ENCODE assay signal across 9 cellular contexts in the genomic region with DNA sequence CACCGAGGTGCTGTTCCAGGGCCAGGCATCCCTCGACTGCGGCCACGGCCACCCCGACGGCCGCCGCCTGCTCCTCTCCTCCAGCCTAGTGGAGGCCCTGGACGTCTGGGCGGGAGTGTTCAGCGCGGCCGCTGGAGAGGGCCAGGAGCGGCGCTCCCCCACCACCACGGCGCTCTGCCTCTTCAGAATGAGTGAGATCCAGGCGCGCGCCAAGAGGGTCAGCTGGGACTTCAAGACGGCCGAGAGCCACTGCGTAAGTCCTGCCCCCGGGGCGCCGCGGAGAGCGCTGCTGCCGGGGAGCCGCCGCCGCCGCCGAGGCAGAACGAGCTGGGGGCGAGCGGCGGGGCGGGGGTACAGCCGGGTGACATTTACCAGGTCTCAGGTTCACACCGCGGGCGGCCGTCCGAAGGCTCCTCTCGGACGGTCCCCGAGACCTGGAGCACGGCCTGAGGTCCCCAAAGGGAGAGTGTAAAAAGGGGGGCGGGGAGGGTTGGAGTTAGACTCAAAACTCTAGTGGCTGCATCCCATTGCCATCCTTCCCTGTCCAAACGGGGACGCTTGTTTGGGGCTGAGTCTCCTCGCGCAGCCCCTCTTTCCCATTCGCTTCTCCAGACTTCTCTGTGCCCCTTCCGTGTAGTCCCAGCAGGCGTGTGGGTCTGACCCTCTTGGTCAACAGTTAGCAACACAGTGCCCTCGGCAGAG. TPM values are rescaled to one million over a fixed set of nuclear protein-coding genes. Genes with fewer than 3 reads are reported as not detected.
DNase-seq lines count a peak whose midpoint lies in the region; ATAC-seq, FAIRE-seq and TF ChIP-seq lines count a peak whose summit lies in the region.
"Had no signal": no experiment of that assay in that cellular context is flagged by ENCODE, and none has a peak within 500 bp of the region (broad histone marks: within the 10 kb centered on the region; RNA-seq: fewer than 3 reads in every experiment).

No MANE protein-coding gene starts in this region.

- H3K27me3 ChIP-seq in brain microvascular endothelial cell (replicated peaks) = peaks cover 43% of the 10 kb centered on the region
- peaks cover 0 to 12% of the 10 kb centered on the region in 2 experiments; a peak in 2 of 5 replicates for H3K27me3 ChIP-seq in HepG2 (ENCODE audit: control insufficient read depth in 1 of 2, insufficient read depth in 2 of 2, low read length in 2 of 2)
- H3K27me3 ChIP-seq in stomach smooth muscle (ENCODE audit: control insufficient read depth in 1 of 2, insufficient read depth in 2 of 2, low read length in 2 of 2) = peaks cover 4 to 12% of the 10 kb centered on the region in 2 donors

- POLR2A ChIA-PET in HepG2 (lab: Yijun Ruan, JAX) = interaction anchor here (1.5 to 4.7 kb wide), 5 partner anchors 24 to 309 kb away, joined by 5 to 40 read pairs (median 19); no protein-coding TSS in a partner anchor

- TF ChIP-seq CTCF in GM20000 (IDR thresholded peaks at IDR 0.05; ENCODE audit: extremely low read depth, missing control alignments) = no peak
- no peak for TF ChIP-seq CTCF in brain microvascular endothelial cell (IDR thresholded peaks at IDR 0.05; ENCODE audit: low read depth, low read length, missing control alignments)
- no peak for TF ChIP-seq CTCF in HepG2 (CRISPR knock-in tag; IDR thresholded peaks at IDR 0.05)

- H2AFZ ChIP-seq in HepG2 (ENCODE audit: low read length) = no peak overlapping the region

- intact Hi-C loops in HepG2 (cut with micrococcal nuclease; ENCODE audit: unreplicated experiment) = loop anchor here (5.0 to 10.0 kb wide), 3 partner anchors 127 to 237 kb away; no protein-coding TSS in a partner anchor

- DNase-seq in COLO668 (lab: John Stamatoyannopoulos, UW; ENCODE audit: unreplicated experiment) (peak; percentile 72), GM20000 (ENCODE audit: low spot score) (peak; percentile 68), NCI-H1092 (lab: John Stamatoyannopoulos, UW) (peak; percentile 33), brain microvascular endothelial cell (no peak), HepG2 (ENCODE audit: low spot score) (no peak), HTR-8/SVneo (ENCODE audit: insufficient read length, low spot score) (no peak)
- DNase-seq in NK-92 treated with Interleukin-12 subunit alpha and Interleukin-12 subunit beta, amount 100 ng/mL, for 24 hours (lab: John Stamatoyannopoulos, UW) = no peak

- H3K36me3 ChIP-seq in brain microvascular endothelial cell (replicated peaks) (no peaks in the 10 kb centered on the region), HepG2 (replicated peaks in 1 of 2; ENCODE audit: control insufficient read depth in 1 of 2, insufficient read depth in 2 of 2, low read length in 2 of 2) (no peaks in the 10 kb centered on the region; a peak in 1 of 5 replicates), stomach smooth muscle (ENCODE audit: control insufficient read depth in 2 of 2, insufficient read depth in 2 of 2, low read length in 2 of 2) (no peaks in the 10 kb centered on the region)

- peak overlapping the region; percentile 72 for H3K9ac ChIP-seq in HepG2 (ENCODE audit: insufficient read depth, low read depth, low read length)
- no peak overlapping the region for H3K9ac ChIP-seq in stomach smooth muscle (ENCODE audit: low read length in 2 of 2)

- no peak for TF ChIP-seq RAD21 in HepG2 (CRISPR knock-in tag; IDR thresholded peaks at IDR 0.05)

- CTCF ChIA-PET in HepG2 (lab: Yijun Ruan, JAX; ENCODE audit: low intra/inter-chr PET ratio, low total read pairs) = interaction anchor here (0.8 to 1.2 kb wide), 2 partner anchors 9 to 46 kb away, joined by 3 to 4 read pairs; no protein-coding TSS in a partner anchor

- peak overlapping the region; percentile 22 for H3K4me3 ChIP-seq in brain microvascular endothelial cell (ENCODE audit: low read depth, low read length)
- H3K4me3 ChIP-seq in HepG2 (replicated peaks in 1 of 3; ENCODE audit: insufficient read depth in 1 of 3, low read depth in 2 of 3, low read length in 3 of 3) = peak overlapping the region; percentile 64 to 90 (median 76)
- peak overlapping the region; percentile 56 to 75 for H3K4me3 ChIP-seq in stomach smooth muscle (ENCODE audit: low read length in 2 of 2)

- BruUV-seq in HepG2 (replicated peaks; lab: Mats Ljungman, UMichigan) = TSS peak; percentile 47

- in situ Hi-C loops in brain microvascular endothelial cell (cut with HindIII; ENCODE audit: low pct_ligation_motif_present, low sequenced_read_pairs) = loop anchor here (25.0 kb wide), 1 partner anchor 362 kb away; no protein-coding TSS in a partner anchor
- in situ Hi-C loops in HepG2 (cut with HindIII; ENCODE audit: extremely low pct_ligation_motif_present, low pct_unique_long_range_greater_than_20kb) = loop anchor here (5.0 to 25.0 kb wide), 3 partner anchors 285 to 612 kb away; no protein-coding TSS in a partner anchor

- H3K79me2 ChIP-seq in HepG2 (ENCODE audit: insufficient read depth, low read length) = peaks cover 35% of the 10 kb centered on the region

- no peak overlapping the region for H3K27ac ChIP-seq in brain microvascular endothelial cell
- peak overlapping the region; percentile 72 for H3K27ac ChIP-seq in HepG2 (ENCODE audit: extremely low read length, insufficient read depth, low read length)
- no peak overlapping the region for H3K27ac ChIP-seq in stomach smooth muscle (ENCODE audit: low read length)

- ATAC-seq in HepG2 = peak; percentile 45

- no peaks in the 10 kb centered on the region for H3K9me3 ChIP-seq in HepG2 (ENCODE audit: low read length)
- no peaks in the 10 kb centered on the region for H3K9me3 ChIP-seq in stomach smooth muscle (ENCODE audit: control insufficient read depth in 2 of 2, low read length in 2 of 2)

- peak overlapping the region; percentile 83 for H3K4me2 ChIP-seq in HepG2 (ENCODE audit: low read depth, low read length)

- TF ChIP-seq EP300 in HepG2 (IDR thresholded peaks at IDR 0.05; ENCODE audit: low read depth in 2 of 2, low read length in 2 of 2) = no peak
- TF ChIP-seq EP300 in HepG2 (CRISPR knock-in tag; IDR thresholded peaks at IDR 0.05; ENCODE audit: borderline replicate concordance) = no peak

- TF ChIP-seq POLR2A in HepG2 (IDR thresholded peaks at IDR 0.05; ENCODE audit: insufficient read depth in 1 of 2, low read depth in 2 of 2, low read length in 2 of 2) = no peak

- no peaks in the 10 kb centered on the region for H4K20me1 ChIP-seq in HepG2 (ENCODE audit: insufficient read depth, low read length)

- FAIRE-seq in HepG2 (lab: Jason Lieb, UNC) (no peak), HTR-8/SVneo (lab: Jason Lieb, UNC) (no peak)
- FAIRE-seq: keratinocyte had no signal

- peaks cover 53% of the 10 kb centered on the region for H3K4me1 ChIP-seq in HepG2 (ENCODE audit: insufficient read depth, low read length)
- H3K4me1 ChIP-seq in stomach smooth muscle (ENCODE audit: control insufficient read depth, insufficient read depth, low read length) = peaks cover 30% of the 10 kb centered on the region

- WGBS in HepG2 (ENCODE audit: low lambda C conversion rate) = 0% methylated on average over 8 of the region's 58 CpGs

TF ChIP-seq in HepG2, 621 proteins besides CTCF, POLR2A, EP300 and RAD21 (continues in another document):
- no peak for TF ChIP-seq ZNF616 (CRISPR knock-in tag; IDR thresholded peaks at IDR 0.05; ENCODE audit: low read depth)
- TF ChIP-seq ZNF510 (CRISPR knock-in tag; IDR thresholded peaks at IDR 0.05; ENCODE audit: low read depth) = no peak
- peak; percentile 6; the same call in 1 of the 2 replicates for TF ChIP-seq ZNF614 (CRISPR knock-in tag; IDR thresholded peaks at IDR 0.05; ENCODE audit: borderline replicate concordance)
- TF ChIP-seq HMG20A (CRISPR knock-in tag; IDR thresholded peaks at IDR 0.05; ENCODE audit: borderline replicate concordance) = no peak
- TF ChIP-seq RORA (CRISPR knock-in tag; IDR thresholded peaks at IDR 0.05) = no peak
- 0 out of 2 replicates have a peak, but pooled peaks have one; percentile 41 for TF ChIP-seq ZFAT (CRISPR knock-in tag; conservative IDR thresholded peaks at IDR 0.05)
- 0 out of 2 replicates have a peak, but pooled peaks have one; percentile 14 for TF ChIP-seq CCDC6 (CRISPR knock-in tag; IDR thresholded peaks at IDR 0.05)
- TF ChIP-seq ISX (CRISPR knock-in tag; conservative IDR thresholded peaks at IDR 0.05) = no peak
- 0 out of 2 replicates have a peak, but pooled peaks have one; percentile 20 for TF ChIP-seq REL (CRISPR knock-in tag; conservative IDR thresholded peaks at IDR 0.05)

RNA-seq across cellular contexts. Expression of a gene that starts 1.6 kb away (rescaled TPM):
- total RNA-seq in HepG2 (2016; rRNA removed; fragmentation: Illumina TruSeq; extraction: Trizol) = 7.3 and 11.2 TPM in 2 replicates
- total RNA-seq in HepG2 (2016; cell fraction: cytosol; rRNA removed; fragmentation: Illumina TruSeq; extraction: Trizol; ENCODE audit: low read depth) = 8.1 and 9.0 TPM in 2 replicates
- 6.3 and 12.7 TPM in 2 replicates for total RNA-seq in HepG2 (2016; cell fraction: insoluble cytoplasmic fraction; rRNA removed; fragmentation: Illumina TruSeq; extraction: Trizol)
- total RNA-seq in HepG2 (2016; cell fraction: membrane; rRNA removed; fragmentation: Illumina TruSeq; extraction: Trizol) = 2.8 and 3.1 TPM in 2 replicates
- total RNA-seq in HepG2 (2016; cell fraction: nucleus; rRNA removed; fragmentation: Illumina TruSeq; extraction: Trizol) = 20.3 and 30.3 TPM in 2 replicates
- polyA plus RNA-seq in HepG2 (2011; rRNA removed) = 6.0 and 6.6 TPM in 2 replicates
- polyA plus RNA-seq in HepG2 (2011; cell fraction: cytosol; rRNA removed) = 2.7 and 3.6 TPM in 2 replicates
- polyA plus RNA-seq in HepG2 (2011; cell fraction: nucleus; rRNA removed) = 13.0 and 16.5 TPM in 2 replicates
- 4.8 and 5.2 TPM in 2 replicates for polyA plus RNA-seq in HepG2 (2012)
- 0.16 and 0.22 TPM in 2 replicates for polyA plus RNA-seq in HepG2 (2016; cell fraction: cytosol; fragmentation: Illumina TruSeq; extraction: Trizol; ENCODE audit: low read depth)
- polyA plus RNA-seq in HepG2 (2016; cell fraction: insoluble cytoplasmic fraction; fragmentation: Illumina TruSeq; extraction: Trizol; ENCODE audit: low read depth) = 3.0 and 3.1 TPM in 2 replicates
- polyA plus RNA-seq in HepG2 (2016; cell fraction: membrane; fragmentation: Illumina TruSeq; extraction: Trizol; ENCODE audit: low read depth) = 0.32 and 0.63 TPM in 2 replicates
- 13.8 and 13.9 TPM in 2 replicates for polyA plus RNA-seq in HepG2 (2016; cell fraction: nucleus; fragmentation: Illumina TruSeq; extraction: Trizol; ENCODE audit: insufficient read depth, low read depth)
- polyA minus RNA-seq in HepG2 (2011; rRNA and poly(A)+ RNA removed; ENCODE audit: low replicate concordance) = 0.37 and 27.7 TPM in 2 replicates
- 6.3 and 6.7 TPM in 2 replicates for polyA minus RNA-seq in HepG2 (2011; cell fraction: cytosol; rRNA and poly(A)+ RNA removed)
- polyA minus RNA-seq in HepG2 (2011; cell fraction: nucleus; rRNA and poly(A)+ RNA removed) = 59.7 and 63.2 TPM in 2 replicates

Comparison
In these comparisons a context has a peak if more than half of its experiments do, and no peak if none do; other contexts are left out.
1. DNase-seq: peak in COLO668 (single experiment), GM20000 (single experiment) and NCI-H1092 (single experiment); none in brain microvascular endothelial cell (single experiment), HepG2 (single experiment), NK-92 treated with Interleukin-12 subunit alpha and Interleukin-12 subunit beta, amount 100 ng/mL, for 24 hours (single experiment) and HTR-8/SVneo (single experiment).
2. H3K4me3 ChIP-seq: peak in every context shown above with its lines; median percentile 76 in HepG2; 66 in stomach smooth muscle; 22 in brain microvascular endothelial cell.